In genomic region chr15:31300208-31300661, GRCh38 we compare ENCODE assay signal across 3 cellular contexts.
TF ChIP-seq lines count a peak whose summit lies in the region.

No MANE protein-coding gene starts in this region.

TF ChIP-seq in SK-N-SH, 30 proteins besides CTCF, POLR2A, EP300 and RAD21 (continued from another document):
- TF ChIP-seq REST (IDR thresholded peaks at IDR 0.05; ENCODE audit: low read depth, low read length) = no peak

TF ChIP-seq in SK-N-SH treated with all-trans-retinoic acid at 6 μM for 48 hours, 23 proteins besides CTCF, POLR2A, EP300 and RAD21 (continued from another document):
- TF ChIP-seq CSRNP3 (CRISPR knock-in tag; IDR thresholded peaks at IDR 0.05) (no peak), ZNF565 (CRISPR knock-in tag; conservative IDR thresholded peaks at IDR 0.05; ENCODE audit: low read depth) (no peak), ZC3H10 (CRISPR knock-in tag; IDR thresholded peaks at IDR 0.05) (no peak), RARB (CRISPR knock-in tag; IDR thresholded peaks at IDR 0.05) (no peak), BACH2 (CRISPR knock-in tag; IDR thresholded peaks at IDR 0.05; ENCODE audit: borderline replicate concordance) (no peak), ESRRG (CRISPR knock-in tag; IDR thresholded peaks at IDR 0.05) (no peak), SNAI2 (CRISPR knock-in tag; IDR thresholded peaks at IDR 0.05) (no peak)

TF ChIP-seq in GM23338, 12 proteins besides CTCF, POLR2A, EP300 and RAD21 (continued from another document):
- no peak for TF ChIP-seq ZNF462 (CRISPR knock-in tag; IDR thresholded peaks at IDR 0.05)
